Comparison of ENCODE assay signal across 8 cellular contexts in the genomic region with DNA sequence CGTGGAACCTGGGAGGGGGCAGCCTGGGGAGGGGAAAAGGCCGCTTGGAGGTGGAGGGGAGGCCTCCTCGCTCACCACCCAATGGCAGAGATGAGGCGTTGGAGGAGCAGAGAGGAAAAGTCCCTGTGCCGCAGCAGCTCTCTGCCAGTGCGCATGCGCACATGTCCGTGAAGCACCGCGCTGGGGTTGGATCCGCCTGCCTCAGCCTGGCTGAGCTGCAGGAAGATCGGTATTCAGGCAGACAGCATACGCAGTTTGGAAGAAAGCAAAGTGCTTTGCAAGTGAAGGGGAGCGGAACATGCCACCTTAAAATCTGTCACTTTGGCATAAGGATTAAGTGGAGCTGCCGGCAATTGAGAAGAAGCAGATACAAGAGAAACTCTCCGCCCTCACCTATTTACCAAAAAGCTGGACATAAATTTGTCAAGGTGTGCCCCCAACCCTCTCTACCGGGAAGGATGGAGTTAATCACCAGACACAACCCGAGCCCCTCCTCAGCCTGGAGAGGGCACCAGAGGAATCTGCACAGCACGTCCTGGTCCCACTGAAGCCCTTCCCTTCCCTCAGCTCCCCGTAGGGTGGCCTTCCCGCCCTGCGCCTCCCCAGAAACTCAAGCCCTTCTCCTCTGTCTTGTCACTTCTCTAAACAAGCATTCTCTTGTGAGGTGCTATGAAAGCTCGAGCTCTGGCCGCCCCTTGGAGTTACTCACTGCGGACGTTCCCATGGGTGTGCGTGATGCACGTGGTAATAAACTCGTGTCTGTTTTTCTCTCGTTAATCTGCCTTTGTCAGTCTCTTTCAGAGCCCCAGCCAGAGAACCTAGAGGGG. TPM values are rescaled to one million over a fixed set of nuclear protein-coding genes. Genes with fewer than 3 reads are reported as not detected.
DNase-seq lines count a peak whose midpoint lies in the region; ATAC-seq and TF ChIP-seq lines count a peak whose summit lies in the region.

No MANE protein-coding gene starts in this region.

- H3K9me3 Mint-ChIP-seq in natural killer cell treated with Interleukin-12 subunit alpha and Interleukin-12 subunit beta and Interleukin-15 and Interleukin-18, amount 100 ng/mL, for 72 hours, result no peaks in the 10 kb centered on the region
- H3K9me3 Mint-ChIP-seq in stimulated activated effector memory CD8-positive, alpha-beta T cell treated with anti-CD3 and anti-CD28 coated beads, Interleukin-12 subunit alpha, Interleukin-12 subunit beta, amount 100 ng/mL, for 72 hours, result no peaks in the 10 kb centered on the region

- POLR2A ChIA-PET in AG04450 (lab: Yijun Ruan, JAX), result interaction anchor here (1.4 kb wide), 1 partner anchor 15 kb away, joined by 3 read pairs; no protein-coding TSS in a partner anchor

- peak; percentile 79 to 87 for ATAC-seq in natural killer cell treated with Interleukin-12 subunit alpha and Interleukin-12 subunit beta and Interleukin-15 and Interleukin-18, amount 100 ng/mL, for 72 hours
- ATAC-seq in stimulated activated effector memory CD8-positive, alpha-beta T cell treated with anti-CD3 and anti-CD28 coated beads, Interleukin-12 subunit alpha, Interleukin-12 subunit beta, amount 100 ng/mL, for 72 hours, result peak; percentile 82

- H3K27ac Mint-ChIP-seq in natural killer cell treated with Interleukin-12 subunit alpha and Interleukin-12 subunit beta and Interleukin-15 and Interleukin-18, amount 100 ng/mL, for 72 hours, result peak overlapping the region in 1 of 2 donors; percentile 68
- peak overlapping the region; percentile 79 for H3K27ac Mint-ChIP-seq in stimulated activated effector memory CD8-positive, alpha-beta T cell treated with anti-CD3 and anti-CD28 coated beads, Interleukin-12 subunit alpha, Interleukin-12 subunit beta, amount 100 ng/mL, for 72 hours

- H3K4me3 Mint-ChIP-seq in natural killer cell treated with Interleukin-12 subunit alpha and Interleukin-12 subunit beta and Interleukin-15 and Interleukin-18, amount 100 ng/mL, for 72 hours, result peak overlapping the region; percentile 88
- H3K4me3 Mint-ChIP-seq in stimulated activated effector memory CD8-positive, alpha-beta T cell treated with anti-CD3 and anti-CD28 coated beads, Interleukin-12 subunit alpha, Interleukin-12 subunit beta, amount 100 ng/mL, for 72 hours, result peak overlapping the region; percentile 74

- TF ChIP-seq CTCF in AG04450 (IDR thresholded peaks at IDR 0.05; ENCODE audit: low read depth, low read length), result peak; percentile 21; the same call in 1 of the 2 replicates
- TF ChIP-seq CTCF in foreskin fibroblast (IDR thresholded peaks at IDR 0.05; ENCODE audit: low read depth, low read length), result no peak

- H3K27ac ChIP-seq in AG04450 (ENCODE audit: low read depth, low read length), result no peak overlapping the region

- H3K4me1 Mint-ChIP-seq in natural killer cell treated with Interleukin-12 subunit alpha and Interleukin-12 subunit beta and Interleukin-15 and Interleukin-18, amount 100 ng/mL, for 72 hours (ENCODE audit: low read depth in 2 of 2), result peaks cover 21% of the 10 kb centered on the region in 2 donors
- peaks cover 10% of the 10 kb centered on the region for H3K4me1 Mint-ChIP-seq in stimulated activated effector memory CD8-positive, alpha-beta T cell treated with anti-CD3 and anti-CD28 coated beads, Interleukin-12 subunit alpha, Interleukin-12 subunit beta, amount 100 ng/mL, for 72 hours

- H3K27me3 Mint-ChIP-seq in natural killer cell treated with Interleukin-12 subunit alpha and Interleukin-12 subunit beta and Interleukin-15 and Interleukin-18, amount 100 ng/mL, for 72 hours, result peaks cover 26 to 28% of the 10 kb centered on the region in 2 donors

- DNase-seq in AG04450 (ENCODE audit: low read depth, low spot score) (peak; percentile 74), GM19238 (ENCODE audit: insufficient read length, low spot score) (peak; percentile 59), HT1080 (ENCODE audit: low read depth) (peak; percentile 18), RPMI7951 (ENCODE audit: low read depth) (peak; percentile 74), activated gamma-delta T cell treated with Interleukin-2 at 50 U/mL for 16 hours (peak; percentile 67), foreskin fibroblast (peak; percentile 81 to 93)
- peak; percentile 86 for DNase-seq in natural killer cell treated with Interleukin-12 subunit alpha and Interleukin-12 subunit beta and Interleukin-15 and Interleukin-18, amount 100 ng/mL, for 72 hours (ENCODE audit: low spot score)
- DNase-seq in stimulated activated effector memory CD8-positive, alpha-beta T cell treated with anti-CD3 and anti-CD28 coated beads, Interleukin-12 subunit alpha, Interleukin-12 subunit beta, amount 100 ng/mL, for 72 hours (ENCODE audit: low spot score in 2 of 2), result peak; percentile 53 to 73

- H3K4me3 ChIP-seq in AG04450 (ENCODE audit: low read depth, low read length) (peak overlapping the region; percentile 58), foreskin fibroblast (ENCODE audit: low read depth in 1 of 2, low read length in 2 of 2) (peak overlapping the region; percentile 45 to 61)

- CTCF ChIA-PET in AG04450 (lab: Charles Lee), result interaction anchor here (1.5 to 1.9 kb wide), 2 partner anchors 14 to 21 kb away, joined by 4 to 6 read pairs; no protein-coding TSS in a partner anchor

- peaks cover 7% of the 10 kb centered on the region for H3K27me3 ChIP-seq in AG04450 (ENCODE audit: control insufficient read depth, insufficient read depth, low read length)

- no peaks in the 10 kb centered on the region for H3K36me3 Mint-ChIP-seq in natural killer cell treated with Interleukin-12 subunit alpha and Interleukin-12 subunit beta and Interleukin-15 and Interleukin-18, amount 100 ng/mL, for 72 hours
- peaks cover 8% of the 10 kb centered on the region for H3K36me3 Mint-ChIP-seq in stimulated activated effector memory CD8-positive, alpha-beta T cell treated with anti-CD3 and anti-CD28 coated beads, Interleukin-12 subunit alpha, Interleukin-12 subunit beta, amount 100 ng/mL, for 72 hours

- H3K9me3 ChIP-seq in AG04450 (ENCODE audit: control insufficient read depth, insufficient read depth, low read length), result no peaks in the 10 kb centered on the region

RNA-seq across cellular contexts. Expression of gene TMEM72, which starts 32.2 kb away (rescaled TPM):
- not detected in 2 replicates for polyA plus RNA-seq in AG04450 (2011; rRNA removed)
- polyA minus RNA-seq in AG04450 (2011; rRNA and poly(A)+ RNA removed), result not detected in 2 replicates
- total RNA-seq in HT1080 (2014; rRNA removed; shearing (Covaris generic)), result not detected in 2 replicates
- polyA plus RNA-seq in HT1080 (2015; cell fraction: cytosol; rRNA removed), result not detected in 2 replicates
- polyA plus RNA-seq in HT1080 (2015; cell fraction: nucleus; rRNA removed), result not detected in 2 replicates
- total RNA-seq in RPMI7951 (2014; rRNA removed; shearing (Covaris generic)), result not detected in 2 replicates
- not detected for total RNA-seq in natural killer cell treated with Interleukin-12 subunit alpha and Interleukin-12 subunit beta and Interleukin-15 and Interleukin-18, amount 100 ng/mL, for 72 hours

Comparison
In these comparisons a context has a peak if more than half of its experiments do, and no peak if none do; other contexts are left out.
1. DNase-seq: peak in every context shown above with its lines; median percentile 87 in foreskin fibroblast; 86 in natural killer cell treated with Interleukin-12 subunit alpha and Interleukin-12 subunit beta and Interleukin-15 and Interleukin-18, amount 100 ng/mL, for 72 hours; 74 in AG04450; 74 in RPMI7951; 67 in activated gamma-delta T cell treated with Interleukin-2 at 50 U/mL for 16 hours; 63 in stimulated activated effector memory CD8-positive, alpha-beta T cell treated with anti-CD3 and anti-CD28 coated beads, Interleukin-12 subunit alpha, Interleukin-12 subunit beta, amount 100 ng/mL, for 72 hours; 59 in GM19238; 18 in HT1080.